Comparison of ENCODE assay signal across 8 cellular contexts in the genomic region with DNA sequence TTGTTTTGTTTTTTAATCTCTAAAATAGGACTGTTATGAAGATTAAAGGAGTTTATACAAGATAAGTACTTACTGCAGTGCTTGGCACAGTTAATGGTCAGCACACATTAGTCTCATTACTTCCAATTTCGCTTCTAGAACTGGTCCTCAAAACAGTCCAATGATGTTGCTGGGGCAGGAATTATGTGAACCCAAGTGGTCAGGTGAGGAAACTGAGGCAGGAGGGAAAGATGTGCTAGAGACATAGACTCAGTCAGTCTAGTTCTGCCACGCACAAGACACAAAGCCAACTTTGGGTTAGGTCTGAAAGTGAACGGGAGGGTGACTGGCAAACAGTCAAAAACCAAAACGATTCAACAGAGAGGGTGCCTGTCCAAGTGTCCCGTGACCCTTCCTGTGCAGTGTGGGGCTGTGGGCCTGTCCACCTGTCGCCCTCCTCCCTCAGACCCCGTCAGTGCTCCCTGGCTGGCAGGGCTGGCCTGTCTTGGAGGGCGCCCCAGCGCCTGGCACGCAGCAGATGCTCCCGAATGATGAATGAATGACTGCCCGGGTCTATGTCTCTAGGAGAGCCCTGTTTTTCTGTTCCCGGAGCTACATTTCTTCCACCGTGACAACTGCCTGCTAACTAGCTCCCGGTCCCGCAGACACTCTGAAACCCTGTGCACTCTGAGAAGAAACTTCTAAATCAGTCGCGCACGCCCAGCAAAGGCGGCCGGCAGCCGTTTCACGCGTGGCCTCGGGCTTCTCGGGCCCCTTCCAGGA. TPM values are rescaled to one million over a fixed set of nuclear protein-coding genes. Genes with fewer than 3 reads are reported as not detected.
DNase-seq lines count a peak whose midpoint lies in the region; ATAC-seq, FAIRE-seq and TF ChIP-seq lines count a peak whose summit lies in the region.

No MANE protein-coding gene starts in this region.

- H4K20me1 ChIP-seq in keratinocyte (ENCODE audit: control insufficient read depth, extremely low read depth, insufficient read depth, low read length) = no peaks in the 10 kb centered on the region

- peak overlapping the region; percentile 67 to 88 (median 75) for H3K4me3 ChIP-seq in keratinocyte (ENCODE audit: control insufficient read depth in 2 of 3, extremely low read depth in 1 of 3, insufficient read depth in 2 of 3, low read depth in 1 of 3, low read length in 3 of 3)
- peak overlapping the region; percentile 94 for H3K4me3 ChIP-seq in thoracic aorta

- H3K36me3 ChIP-seq in keratinocyte (ENCODE audit: control insufficient read depth in 2 of 2, extremely low read depth in 1 of 2, insufficient read depth in 2 of 2, low read length in 2 of 2) (peaks cover 6 to 30% of the 10 kb centered on the region in 2 experiments), thoracic aorta (no peaks in the 10 kb centered on the region)

- peaks cover 14% of the 10 kb centered on the region for H3K4me1 ChIP-seq in keratinocyte (ENCODE audit: control insufficient read depth, extremely low read depth, insufficient read depth, low read length)
- H3K4me1 ChIP-seq in thoracic aorta (ENCODE audit: control insufficient read depth in 1 of 2, low read depth in 2 of 2) = peaks cover 7 to 19% of the 10 kb centered on the region in 2 donors

- H3K9me3 Mint-ChIP-seq in activated naive CD8-positive, alpha-beta T cell treated with anti-CD3 and anti-CD28 coated beads, Interleukin-2, amount 50 U/mL, for 24 hours = no peaks in the 10 kb centered on the region

- H3K4me3 Mint-ChIP-seq in activated naive CD8-positive, alpha-beta T cell treated with anti-CD3 and anti-CD28 coated beads, Interleukin-2, amount 50 U/mL, for 24 hours = peak overlapping the region; percentile 88

- no peak for TF ChIP-seq CTCF in keratinocyte (optimal IDR thresholded peaks at IDR 0.05 in 1 of 3, IDR thresholded peaks at IDR 0.05 in 1 of 3, conservative IDR thresholded peaks at IDR 0.05 in 1 of 3; ENCODE audit: extremely low read depth in 1 of 3, insufficient read depth in 2 of 3, low read length in 3 of 3)
- no peak for TF ChIP-seq CTCF in thoracic aorta (IDR thresholded peaks at IDR 0.05)

- H3K27me3 ChIP-seq in keratinocyte (ENCODE audit: control insufficient read depth, extremely low read depth, insufficient read depth, low read length) (no peaks in the 10 kb centered on the region), thoracic aorta (replicated peaks; ENCODE audit: insufficient read depth) (no peaks in the 10 kb centered on the region)

- no peaks in the 10 kb centered on the region for H3K9me1 ChIP-seq in keratinocyte (ENCODE audit: control insufficient read depth, extremely low read depth, insufficient read depth, low read length)

- peak; percentile 15 for DNase-seq in activated CD4-positive, alpha-beta T cell treated with anti-CD3 and anti-CD28 coated beads for 48 hours
- no peak for DNase-seq in activated CD4-positive, alpha-beta T cell treated with anti-CD3 and anti-CD28 coated beads, Interleukin-2, amount 50 U/mL, for 48 hours
- DNase-seq in activated naive CD8-positive, alpha-beta T cell treated with anti-CD3 and anti-CD28 coated beads, Interleukin-2, amount 50 U/mL, for 24 hours = no peak
- no peak for DNase-seq in keratinocyte (ENCODE audit: low read depth, low spot score)
- no peak for DNase-seq in thoracic aorta (ENCODE audit: low spot score)
- DNase-seq in LoVo (ENCODE audit: low spot score) = no peak
- DNase-seq in NCI-H345 treated with DMSO at 0.1 percent for 48 hours (lab: John Stamatoyannopoulos, UW; ENCODE audit: unreplicated experiment) = no peak

- H3K9me3 ChIP-seq in keratinocyte (ENCODE audit: control insufficient read depth, low read depth, low read length) (no peaks in the 10 kb centered on the region), thoracic aorta (no peaks in the 10 kb centered on the region)

- peak overlapping the region; percentile 96 for H3K27ac Mint-ChIP-seq in activated naive CD8-positive, alpha-beta T cell treated with anti-CD3 and anti-CD28 coated beads, Interleukin-2, amount 50 U/mL, for 24 hours

- peak; percentile 5 for FAIRE-seq in keratinocyte (lab: Jason Lieb, UNC)

- dilution Hi-C loops in keratinocyte (cut with MboI; ENCODE audit: extremely low pct_ligation_motif_present, low sequenced_read_pairs) = no loop called here

- H3K4me2 ChIP-seq in keratinocyte (ENCODE audit: control insufficient read depth, extremely low read depth, insufficient read depth, low read depth, low read length) = peak overlapping the region; percentile 95

- no peaks in the 10 kb centered on the region for H3K27me3 Mint-ChIP-seq in activated naive CD8-positive, alpha-beta T cell treated with anti-CD3 and anti-CD28 coated beads, Interleukin-2, amount 50 U/mL, for 24 hours

- H2AFZ ChIP-seq in keratinocyte (ENCODE audit: control insufficient read depth, low read length) = peak overlapping the region; percentile 65

- peaks cover 48% of the 10 kb centered on the region for H3K36me3 Mint-ChIP-seq in activated naive CD8-positive, alpha-beta T cell treated with anti-CD3 and anti-CD28 coated beads, Interleukin-2, amount 50 U/mL, for 24 hours (ENCODE audit: low read depth)

- ATAC-seq in activated naive CD8-positive, alpha-beta T cell treated with anti-CD3 and anti-CD28 coated beads, Interleukin-2, amount 50 U/mL, for 24 hours = no peak
- no peak for ATAC-seq in thoracic aorta (ENCODE audit: insufficient number of reproducible peaks, low FRiP score, low read depth)
- ATAC-seq in activated CD4-positive, CD25-positive, alpha-beta regulatory T cell treated with anti-CD3 and anti-CD28 coated beads, Interleukin-2, amount 50 U/mL, for 24 hours = no peak

- H3K27ac ChIP-seq in keratinocyte (ENCODE audit: control insufficient read depth, insufficient read depth, low read length) (peak overlapping the region; percentile 87), thoracic aorta (peak overlapping the region; percentile 41 to 57)

- peak overlapping the region; percentile 90 for H3K9ac ChIP-seq in keratinocyte (ENCODE audit: control insufficient read depth, extremely low read depth, insufficient read depth, low read length)

- H3K4me1 Mint-ChIP-seq in activated naive CD8-positive, alpha-beta T cell treated with anti-CD3 and anti-CD28 coated beads, Interleukin-2, amount 50 U/mL, for 24 hours = peaks cover 24% of the 10 kb centered on the region

- H3K79me2 ChIP-seq in keratinocyte (ENCODE audit: control insufficient read depth, insufficient read depth, low read length) = peaks cover 47% of the 10 kb centered on the region

RNA-seq across cellular contexts. Expression of a gene that starts 2.4 kb away (rescaled TPM):
- 15.2 to 33.7 TPM (median 31.0 TPM) in 3 replicates for polyA plus RNA-seq in keratinocyte
- polyA plus RNA-seq in keratinocyte (2011; ENCODE audit: low read depth) = 5.8 TPM
- 9.2 and 9.7 TPM in 2 replicates for polyA plus RNA-seq in keratinocyte (2011; cell fraction: cytosol; rRNA removed)
- 63.6 and 77.0 TPM in 2 replicates for polyA plus RNA-seq in keratinocyte (2011; cell fraction: nucleus; rRNA removed)
- 2.5 and 19.9 TPM in 2 replicates for polyA plus RNA-seq in keratinocyte (2012; ENCODE audit: low replicate concordance)
- polyA minus RNA-seq in keratinocyte = 35.3 to 85.4 TPM (median 82.2 TPM) in 3 replicates
- polyA minus RNA-seq in keratinocyte (2011; cell fraction: cytosol; rRNA and poly(A)+ RNA removed) = 13.6 TPM
- polyA minus RNA-seq in keratinocyte (2011; cell fraction: nucleus; rRNA and poly(A)+ RNA removed) = 24.8 and 46.0 TPM in 2 replicates
- 10 to 100 TPM; 14.1 to 24.1 TPM for total RNA-seq in thoracic aorta
